8 cellular contexts compared by ENCODE assay signal in genomic region chr15:56249080-56249479, GRCh38. TPM values are rescaled to one million over a fixed set of nuclear protein-coding genes. Genes with fewer than 3 reads are reported as not detected.
DNase-seq lines count a peak whose midpoint lies in the region; ATAC-seq and TF ChIP-seq lines count a peak whose summit lies in the region.

No MANE protein-coding gene starts in this region.

- CTCF ChIA-PET in activated naive CD4-positive, alpha-beta T cell treated with anti-CD3 and anti-CD28 coated beads for 36 hours (lab: Charles Lee): interaction anchor here (0.9 to 3.2 kb wide), 5 partner anchors 11 to 390 kb away, joined by 3 to 25 read pairs (median 3); no protein-coding TSS in a partner anchor

- peaks cover 12% of the 10 kb centered on the region for H3K4me1 Mint-ChIP-seq in activated naive CD4-positive, alpha-beta T cell treated with anti-CD3 and anti-CD28 coated beads for 36 hours (ENCODE audit: low read depth)

- intact Hi-C loops in activated naive CD4-positive, alpha-beta T cell treated with anti-CD3 and anti-CD28 coated beads for 36 hours (cut with micrococcal nuclease): loop anchor here (5.0 kb wide), 1 partner anchor 618 kb away; no protein-coding TSS in a partner anchor
- intact Hi-C loops in stomach (cut with DNase I; ENCODE audit: low total_unique reads): loop anchor here (10.0 kb wide), 1 partner anchor 176 kb away; no protein-coding TSS in a partner anchor

- H2AFZ ChIP-seq in OCI-LY3 (ENCODE audit: low read depth, low read length): no peak overlapping the region
- H2AFZ ChIP-seq in fibroblast of lung (ENCODE audit: low read length): no peak overlapping the region

- peaks cover 1% of the 10 kb centered on the region for H3K36me3 Mint-ChIP-seq in activated naive CD4-positive, alpha-beta T cell treated with anti-CD3 and anti-CD28 coated beads for 36 hours (ENCODE audit: low read depth)

- H3K9ac ChIP-seq in OCI-LY3 (ENCODE audit: low read length): no peak overlapping the region
- no peak overlapping the region for H3K9ac ChIP-seq in fibroblast of lung (ENCODE audit: insufficient read depth, low read length)

- DNase-seq in AG08395 (ENCODE audit: low spot score): peak; percentile 38
- peak; percentile 36 for DNase-seq in GM20000 (ENCODE audit: low spot score)
- DNase-seq in fibroblast of lung (ENCODE audit: low read depth in 2 of 2): peak; percentile 64 to 68
- DNase-seq in activated naive CD4-positive, alpha-beta T cell treated with anti-CD3 and anti-CD28 coated beads for 36 hours: no peak
- no peak for DNase-seq in tibial nerve (ENCODE audit: low spot score in 2 of 2)
- DNase-seq in stomach: no peak

- H3K9me3 ChIP-seq in OCI-LY3 (ENCODE audit: insufficient read depth, low read length): no peaks in the 10 kb centered on the region
- no peaks in the 10 kb centered on the region for H3K9me3 ChIP-seq in fibroblast of lung (ENCODE audit: control insufficient read depth, insufficient read depth, low read depth, low read length)
- H3K9me3 ChIP-seq in tibial nerve: no peaks in the 10 kb centered on the region
- H3K9me3 ChIP-seq in stomach: no peaks in the 10 kb centered on the region

- H3K79me2 ChIP-seq in OCI-LY3 (ENCODE audit: low read length) (peaks cover 9% of the 10 kb centered on the region), fibroblast of lung (ENCODE audit: control insufficient read depth, insufficient read depth, low read length) (no peaks in the 10 kb centered on the region)

- H3K36me3 ChIP-seq in OCI-LY3 (replicated peaks; ENCODE audit: low read depth, low read length) (no peaks in the 10 kb centered on the region), fibroblast of lung (ENCODE audit: control insufficient read depth, insufficient read depth, low read length) (no peaks in the 10 kb centered on the region), tibial nerve (no peaks in the 10 kb centered on the region), stomach (no peaks in the 10 kb centered on the region)

- TF ChIP-seq POLR2A in tibial nerve (IDR thresholded peaks at IDR 0.05): no peak
- TF ChIP-seq POLR2A in stomach (IDR thresholded peaks at IDR 0.05): no peak

- H3K4me3 ChIP-seq in OCI-LY3 (ENCODE audit: low read length) (no peak overlapping the region), fibroblast of lung (replicated peaks in 1 of 4; ENCODE audit: control extremely low read depth in 1 of 4, insufficient read depth in 1 of 4, low read depth in 3 of 4, low read length in 4 of 4) (no peak overlapping the region), tibial nerve (no peak overlapping the region), stomach (no peak overlapping the region)

- no peaks in the 10 kb centered on the region for H3K9me3 Mint-ChIP-seq in activated naive CD4-positive, alpha-beta T cell treated with anti-CD3 and anti-CD28 coated beads for 36 hours

- H3K27me3 Mint-ChIP-seq in activated naive CD4-positive, alpha-beta T cell treated with anti-CD3 and anti-CD28 coated beads for 36 hours (ENCODE audit: low read depth): peaks cover 16% of the 10 kb centered on the region

- H3K4me2 ChIP-seq in OCI-LY3 (ENCODE audit: low read length) (no peak overlapping the region), fibroblast of lung (ENCODE audit: extremely low read depth, insufficient read depth, low read length) (no peak overlapping the region)

- TF ChIP-seq CTCF in GM20000 (IDR thresholded peaks at IDR 0.05; ENCODE audit: extremely low read depth, missing control alignments) (peak; percentile 33), OCI-LY3 (IDR thresholded peaks at IDR 0.05; ENCODE audit: low read depth, low read length) (peak; percentile 74), fibroblast of lung (conservative IDR thresholded peaks at IDR 0.05 in 1 of 2, IDR thresholded peaks at IDR 0.05 in 1 of 2; ENCODE audit: low read depth in 1 of 2, low read length in 2 of 2) (peak; percentile 35 to 37), tibial nerve (IDR thresholded peaks at IDR 0.05) (no peak), stomach (IDR thresholded peaks at IDR 0.05) (peak in 2 of 7 experiments; percentile 15 to 26)

- no peak overlapping the region for H3K4me3 Mint-ChIP-seq in activated naive CD4-positive, alpha-beta T cell treated with anti-CD3 and anti-CD28 coated beads for 36 hours

- TF ChIP-seq EP300 in tibial nerve (IDR thresholded peaks at IDR 0.05) (no peak), stomach (IDR thresholded peaks at IDR 0.05) (no peak)

- no peak overlapping the region for H3K27ac Mint-ChIP-seq in activated naive CD4-positive, alpha-beta T cell treated with anti-CD3 and anti-CD28 coated beads for 36 hours

- peaks cover 5% of the 10 kb centered on the region; the same call in 1 of the 2 replicates for H3K27me3 ChIP-seq in OCI-LY3 (ENCODE audit: low read depth, low read length)
- peaks cover 4% of the 10 kb centered on the region for H3K27me3 ChIP-seq in fibroblast of lung (ENCODE audit: control insufficient read depth, insufficient read depth, low read length)
- peaks cover 0 to 8% of the 10 kb centered on the region in 2 donors for H3K27me3 ChIP-seq in tibial nerve
- no peaks in the 10 kb centered on the region for H3K27me3 ChIP-seq in stomach

- H3K27ac ChIP-seq in OCI-LY3 (ENCODE audit: low read length) (no peak overlapping the region), fibroblast of lung (ENCODE audit: insufficient read depth, low read length) (no peak overlapping the region), tibial nerve (no peak overlapping the region), stomach (peak overlapping the region in 2 of 5 donors; percentile 29 to 58)

- peaks cover 30% of the 10 kb centered on the region for H3K4me1 ChIP-seq in OCI-LY3 (ENCODE audit: low read length)
- H3K4me1 ChIP-seq in fibroblast of lung (ENCODE audit: control insufficient read depth, extremely low read depth, insufficient read depth, low read length): peaks cover 5% of the 10 kb centered on the region
- peaks cover 0 to 22% (median 13%) of the 10 kb centered on the region in 4 donors for H3K4me1 ChIP-seq in tibial nerve
- peaks cover 17 to 48% (median 32%) of the 10 kb centered on the region in 4 donors for H3K4me1 ChIP-seq in stomach

- no peak for ATAC-seq in GM21529 (IDR thresholded peaks at IDR 0.05; ENCODE audit: unreplicated experiment)

- H4K20me1 ChIP-seq in OCI-LY3 (ENCODE audit: insufficient read depth, low read length) (no peaks in the 10 kb centered on the region), fibroblast of lung (ENCODE audit: control insufficient read depth, extremely low read depth, insufficient read depth, low read length) (no peaks in the 10 kb centered on the region)

RNA-seq across cellular contexts. Expression of gene RFX7, which starts 5.4 kb away (rescaled TPM):
- total RNA-seq in fibroblast of lung (5.6 and 6.9 TPM in 2 replicates), tibial nerve (10 to 100 TPM in 2 of 4 donors, 1 to 10 TPM in 2; 7.1 to 13.8 (median 10.0) TPM), stomach (10 to 100 TPM in 3 of 5 donors, 1 to 10 TPM in 1, under 1 TPM in 1; 0.58 to 41.4 (median 11.9) TPM)
- polyA plus RNA-seq in fibroblast of lung (5.4 and 5.7 TPM in 2 replicates), stomach (1 to 10 TPM; 1.1 to 1.6 (median 1.4) TPM)
- 5.4 and 8.1 TPM in 2 replicates for polyA plus RNA-seq in fibroblast of lung (2012)
- 11.6 and 20.7 TPM in 2 replicates for polyA minus RNA-seq in fibroblast of lung (ENCODE audit: low replicate concordance)
- 10 to 100 TPM; 22.8 to 26.6 TPM for total RNA-seq in activated naive CD4-positive, alpha-beta T cell treated with anti-CD3 and anti-CD28 coated beads for 36 hours

Comparison
In these comparisons a context has a peak if more than half of its experiments do, and no peak if none do; other contexts are left out.
1. DNase-seq: peak in AG08395 (single experiment), GM20000 (single experiment) and fibroblast of lung (2 of 2); none in activated naive CD4-positive, alpha-beta T cell treated with anti-CD3 and anti-CD28 coated beads for 36 hours (single experiment), tibial nerve (0 of 2) and stomach (single experiment).
2. CTCF ChIP-seq: peak in GM20000 (single experiment), OCI-LY3 (single experiment) and fibroblast of lung (2 of 2); none in tibial nerve (0 of 5).